16 cellular contexts compared by ENCODE assay signal in the genomic region with DNA sequence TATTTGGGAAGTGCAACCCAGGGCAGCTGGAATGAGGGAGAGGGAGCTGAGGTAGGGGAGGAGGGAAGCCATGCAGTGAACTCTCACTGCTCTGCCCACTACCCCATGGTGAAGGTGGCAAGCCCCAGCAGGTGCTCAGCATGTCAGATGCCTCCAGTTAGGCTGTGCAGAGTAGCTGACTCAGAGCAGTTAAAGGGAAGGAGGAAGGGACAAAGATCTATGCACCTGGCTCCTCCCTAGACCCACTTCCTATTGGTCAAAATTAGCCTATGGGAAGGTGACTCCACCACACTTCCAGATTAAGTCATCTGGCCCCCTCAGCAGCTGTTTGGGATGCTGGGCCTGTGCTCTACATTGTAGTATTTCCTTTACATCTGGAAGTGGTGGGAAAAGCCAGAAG.
DNase-seq lines count a peak whose midpoint lies in the region; ATAC-seq lines count a peak whose summit lies in the region.
"Had no signal": no experiment of that assay in that cellular context is flagged by ENCODE, and none has a peak within 500 bp of the region (broad histone marks: within the 10 kb centered on the region; RNA-seq: fewer than 3 reads in every experiment).

No MANE protein-coding gene starts in this region.

- ATAC-seq in esophagus mucosa (peak; percentile 29), aorta (ENCODE audit: low FRiP score) (peak; percentile 38), GM21526 (IDR thresholded peaks at IDR 0.05; ENCODE audit: low FRiP score, unreplicated experiment) (no peak)

- peak; percentile 53 for DNase-seq in DMS53 (lab: John Stamatoyannopoulos, UW)
- no peak for DNase-seq in DMS53 treated with DMSO at 0.1 percent for 48 hours (lab: John Stamatoyannopoulos, UW; ENCODE audit: unreplicated experiment)
- peak; percentile 68 for DNase-seq in NCI-H69 (lab: John Stamatoyannopoulos, UW)
- DNase-seq in aorta = no peak
- no peak for DNase-seq in D341Med (ENCODE audit: low spot score)
- no peak for DNase-seq in NCI-H1694 treated with DMSO at 0.1 percent for 48 hours (lab: John Stamatoyannopoulos, UW)
- DNase-seq: CD8-positive, alpha-beta memory T cell; DMS 273 treated with DMSO at 0.1 percent for 48 hours; MV-4-11; NCI-H1436 treated with DMSO at 0.1 percent for 48 hours; NCI-H2227 treated with DMSO at 0.1 percent for 48 hours; NCI-H526; NK-92 treated with Interleukin-12 subunit alpha and Interleukin-12 subunit beta, amount 100 ng/mL, for 24 hours had no signal

- no peaks in the 10 kb centered on the region for H3K27me3 ChIP-seq in aorta (ENCODE audit: control insufficient read depth in 1 of 2, insufficient read depth in 2 of 2, low read length in 1 of 2)

- no peaks in the 10 kb centered on the region for H3K36me3 ChIP-seq in aorta (ENCODE audit: control insufficient read depth in 1 of 2, insufficient read depth in 2 of 2, low read length in 1 of 2)

- H3K27ac ChIP-seq in aorta (ENCODE audit: low read depth in 1 of 2, low read length in 2 of 2) = no peak overlapping the region
- H3K27ac ChIP-seq: 22Rv1 had no signal

- intact Hi-C loops in aorta (cut with DNase I) = no loop called here

- no peak overlapping the region for H3K4me3 ChIP-seq in aorta (ENCODE audit: low read length in 2 of 2)

- no peaks in the 10 kb centered on the region for H3K9me3 ChIP-seq in aorta (ENCODE audit: control insufficient read depth, low read length)

- H3K4me1 ChIP-seq in aorta (ENCODE audit: control insufficient read depth in 1 of 2, insufficient read depth in 2 of 2, low read length in 2 of 2) = no peaks in the 10 kb centered on the region

Comparison
In these comparisons a context has a peak if more than half of its experiments do, and no peak if none do; other contexts are left out.
1. DNase-seq: peak in DMS53 (single experiment) and NCI-H69 (single experiment); none in DMS53 treated with DMSO at 0.1 percent for 48 hours (single experiment), aorta (0 of 2), D341Med (single experiment) and NCI-H1694 treated with DMSO at 0.1 percent for 48 hours (single experiment).